13 cellular contexts compared by ENCODE assay signal in the genomic region with DNA sequence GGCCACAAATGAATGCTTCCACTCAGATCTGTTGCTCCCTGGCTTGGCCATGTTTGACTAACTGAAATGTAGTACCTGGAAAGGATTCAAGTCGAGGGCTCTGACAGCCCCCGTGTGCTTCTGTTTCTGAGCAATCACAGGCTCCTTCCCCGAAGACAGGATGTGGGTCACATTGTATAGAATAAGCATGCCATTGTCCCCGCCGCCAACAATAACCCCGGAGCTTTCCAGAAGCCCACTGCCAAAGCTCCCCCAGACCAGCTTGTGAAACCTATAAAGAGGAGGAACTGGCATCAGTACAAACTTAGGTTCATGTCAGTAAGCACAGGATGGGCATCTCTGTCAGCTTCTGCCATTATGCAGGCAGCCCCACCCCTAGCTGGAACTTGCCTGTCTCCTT. TPM values are rescaled to one million over a fixed set of nuclear protein-coding genes. Genes with fewer than 3 reads are reported as not detected.
A peak's percentile ranks its signal among the peaks of the same experiment; 100 is the strongest.
DNase-seq lines count a peak whose midpoint lies in the region; ATAC-seq and TF ChIP-seq lines count a peak whose summit lies in the region.
"Had no signal": no experiment of that assay in that cellular context is flagged by ENCODE, and none has a peak within 500 bp of the region (broad histone marks: within the 10 kb centered on the region; RNA-seq: fewer than 3 reads in every experiment).

No MANE protein-coding gene starts in this region.

- no peaks in the 10 kb centered on the region for H3K9me3 ChIP-seq in NT2/D1 (ENCODE audit: insufficient read depth, low read length)

- intact Hi-C loops in left cardiac atrium (cut with DNase I), result no loop called here

- TF ChIP-seq CTCF in cardiac fibroblast (IDR thresholded peaks at IDR 0.05; ENCODE audit: low read depth, low read length), result no peak

- no peaks in the 10 kb centered on the region for H3K27me3 ChIP-seq in NT2/D1 (ENCODE audit: insufficient read depth, insufficient read length)

- peaks cover 3% of the 10 kb centered on the region for H3K36me3 ChIP-seq in NT2/D1 (ENCODE audit: insufficient read depth, insufficient read length, low read length)

- ATAC-seq in GM21723 (IDR thresholded peaks at IDR 0.05; ENCODE audit: unreplicated experiment), result no peak
- no peak for ATAC-seq in left cardiac atrium

- DNase-seq in NT2/D1 (ENCODE audit: low read depth, low spot score), result no peak
- DNase-seq in activated CD8-positive, alpha-beta memory T cell treated with anti-CD3 and anti-CD28 coated beads for 24 hours, result peak; percentile 78
- peak; percentile 20 to 32 for DNase-seq in cardiac fibroblast (ENCODE audit: low read depth in 2 of 2)
- peak; percentile 37 for DNase-seq in stimulated activated CD8-positive, alpha-beta memory T cell treated with anti-CD3 and anti-CD28 coated beads, Interleukin-15, amount 100 ng/mL, for 1 hour (ENCODE audit: low read depth)
- DNase-seq in NCI-H1694 treated with DMSO at 0.1 percent for 48 hours (lab: John Stamatoyannopoulos, UW), result no peak
- no peak for DNase-seq in GM03348 (ENCODE audit: low spot score)
- DNase-seq in left cardiac atrium, result no peak
- DNase-seq: effector CD8-positive, alpha-beta T cell had no signal

- H3K9ac ChIP-seq in NT2/D1 (ENCODE audit: insufficient read length, low read depth), result peak overlapping the region; percentile 3

- no peak overlapping the region for H3K4me3 ChIP-seq in NT2/D1 (ENCODE audit: insufficient read length, low read depth)
- no peak overlapping the region for H3K4me3 ChIP-seq in cardiac fibroblast (replicated peaks in 1 of 2; ENCODE audit: low read depth in 2 of 2, low read length in 2 of 2)

- H3K4me1 ChIP-seq in NT2/D1 (ENCODE audit: insufficient read depth, insufficient read length), result no peaks in the 10 kb centered on the region

RNA-seq across cellular contexts. Expression of a gene that starts 10.4 kb away (rescaled TPM):
- 10 to 100 TPM in 1 of 2 donors, 1 to 10 TPM in 1; 7.0 to 11.7 TPM for total RNA-seq in left cardiac atrium

RNA-seq across cellular contexts. Expression of a gene that starts 20.4 kb away (rescaled TPM):
- 100 to 1,000 TPM; 356 to 364 TPM for total RNA-seq in left cardiac atrium

RNA-seq across cellular contexts. Expression of a gene that starts 26.5 kb away (rescaled TPM):
- total RNA-seq in left cardiac atrium, result 10 to 100 TPM; 30.7 to 37.8 TPM

RNA-seq across cellular contexts. Expression of a gene that starts 46.4 kb away (rescaled TPM):
- total RNA-seq in left cardiac atrium, result not detected
- total RNA-seq: astrocyte, H4, liver, posterior vena cava had no signal

Comparison
In these comparisons a context has a peak if more than half of its experiments do, and no peak if none do; other contexts are left out.
1. DNase-seq: peak in activated CD8-positive, alpha-beta memory T cell treated with anti-CD3 and anti-CD28 coated beads for 24 hours (single experiment), cardiac fibroblast (2 of 2) and stimulated activated CD8-positive, alpha-beta memory T cell treated with anti-CD3 and anti-CD28 coated beads, Interleukin-15, amount 100 ng/mL, for 1 hour (single experiment); none in NT2/D1 (single experiment), NCI-H1694 treated with DMSO at 0.1 percent for 48 hours (single experiment), GM03348 (single experiment) and left cardiac atrium (single experiment).